ENCODE assay signal across 1 cellular context in genomic region chr4:4406455-4407298, GRCh38.
TF ChIP-seq lines count a peak whose summit lies in the region.

No MANE protein-coding gene starts in this region.

TF ChIP-seq in GM23338, 12 proteins besides CTCF, POLR2A, EP300 and RAD21 (continued from another document):
- no peak for TF ChIP-seq REST (IDR thresholded peaks at IDR 0.05; ENCODE audit: unreplicated experiment)
- TF ChIP-seq, protein P1, sequence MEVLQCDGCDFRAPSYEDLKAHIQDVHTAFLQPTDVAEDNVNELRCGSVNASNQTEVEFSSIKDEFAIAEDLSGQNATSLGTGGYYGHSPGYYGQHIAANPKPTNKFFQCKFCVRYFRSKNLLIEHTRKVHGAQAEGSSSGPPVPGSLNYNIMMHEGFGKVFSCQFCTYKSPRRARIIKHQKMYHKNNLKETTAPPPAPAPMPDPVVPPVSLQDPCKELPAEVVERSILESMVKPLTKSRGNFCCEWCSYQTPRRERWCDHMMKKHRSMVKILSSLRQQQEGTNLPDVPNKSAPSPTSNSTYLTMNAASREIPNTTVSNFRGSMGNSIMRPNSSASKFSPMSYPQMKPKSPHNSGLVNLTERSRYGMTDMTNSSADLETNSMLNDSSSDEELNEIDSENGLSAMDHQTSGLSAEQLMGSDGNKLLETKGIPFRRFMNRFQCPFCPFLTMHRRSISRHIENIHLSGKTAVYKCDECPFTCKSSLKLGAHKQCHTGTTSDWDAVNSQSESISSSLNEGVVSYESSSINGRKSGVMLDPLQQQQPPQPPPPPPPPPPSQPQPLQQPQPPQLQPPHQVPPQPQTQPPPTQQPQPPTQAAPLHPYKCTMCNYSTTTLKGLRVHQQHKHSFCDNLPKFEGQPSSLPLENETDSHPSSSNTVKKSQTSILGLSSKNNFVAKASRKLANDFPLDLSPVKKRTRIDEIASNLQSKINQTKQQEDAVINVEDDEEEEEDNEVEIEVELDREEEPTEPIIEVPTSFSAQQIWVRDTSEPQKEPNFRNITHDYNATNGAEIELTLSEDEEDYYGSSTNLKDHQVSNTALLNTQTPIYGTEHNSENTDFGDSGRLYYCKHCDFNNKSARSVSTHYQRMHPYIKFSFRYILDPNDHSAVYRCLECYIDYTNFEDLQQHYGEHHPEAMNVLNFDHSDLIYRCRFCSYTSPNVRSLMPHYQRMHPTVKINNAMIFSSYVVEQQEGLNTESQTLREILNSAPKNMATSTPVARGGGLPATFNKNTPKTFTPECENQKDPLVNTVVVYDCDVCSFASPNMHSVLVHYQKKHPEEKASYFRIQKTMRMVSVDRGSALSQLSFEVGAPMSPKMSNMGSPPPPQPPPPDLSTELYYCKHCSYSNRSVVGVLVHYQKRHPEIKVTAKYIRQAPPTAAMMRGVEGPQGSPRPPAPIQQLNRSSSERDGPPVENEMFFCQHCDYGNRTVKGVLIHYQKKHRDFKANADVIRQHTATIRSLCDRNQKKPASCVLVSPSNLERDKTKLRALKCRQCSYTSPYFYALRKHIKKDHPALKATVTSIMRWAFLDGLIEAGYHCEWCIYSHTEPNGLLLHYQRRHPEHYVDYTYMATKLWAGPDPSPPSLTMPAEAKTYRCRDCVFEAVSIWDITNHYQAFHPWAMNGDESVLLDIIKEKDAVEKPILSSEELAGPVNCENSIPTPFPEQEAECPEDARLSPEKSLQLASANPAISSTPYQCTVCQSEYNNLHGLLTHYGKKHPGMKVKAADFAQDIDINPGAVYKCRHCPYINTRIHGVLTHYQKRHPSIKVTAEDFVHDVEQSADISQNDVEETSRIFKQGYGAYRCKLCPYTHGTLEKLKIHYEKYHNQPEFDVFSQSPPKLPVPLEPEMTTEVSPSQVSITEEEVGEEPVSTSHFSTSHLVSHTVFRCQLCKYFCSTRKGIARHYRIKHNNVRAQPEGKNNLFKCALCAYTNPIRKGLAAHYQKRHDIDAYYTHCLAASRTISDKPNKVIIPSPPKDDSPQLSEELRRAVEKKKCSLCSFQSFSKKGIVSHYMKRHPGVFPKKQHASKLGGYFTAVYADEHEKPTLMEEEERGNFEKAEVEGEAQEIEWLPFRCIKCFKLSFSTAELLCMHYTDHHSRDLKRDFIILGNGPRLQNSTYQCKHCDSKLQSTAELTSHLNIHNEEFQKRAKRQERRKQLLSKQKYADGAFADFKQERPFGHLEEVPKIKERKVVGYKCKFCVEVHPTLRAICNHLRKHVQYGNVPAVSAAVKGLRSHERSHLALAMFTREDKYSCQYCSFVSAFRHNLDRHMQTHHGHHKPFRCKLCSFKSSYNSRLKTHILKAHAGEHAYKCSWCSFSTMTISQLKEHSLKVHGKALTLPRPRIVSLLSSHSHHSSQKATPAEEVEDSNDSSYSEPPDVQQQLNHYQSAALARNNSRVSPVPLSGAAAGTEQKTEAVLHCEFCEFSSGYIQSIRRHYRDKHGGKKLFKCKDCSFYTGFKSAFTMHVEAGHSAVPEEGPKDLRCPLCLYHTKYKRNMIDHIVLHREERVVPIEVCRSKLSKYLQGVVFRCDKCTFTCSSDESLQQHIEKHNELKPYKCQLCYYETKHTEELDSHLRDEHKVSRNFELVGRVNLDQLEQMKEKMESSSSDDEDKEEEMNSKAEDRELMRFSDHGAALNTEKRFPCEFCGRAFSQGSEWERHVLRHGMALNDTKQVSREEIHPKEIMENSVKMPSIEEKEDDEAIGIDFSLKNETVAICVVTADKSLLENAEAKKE (CRISPR knock-in tag; IDR thresholded peaks at IDR 0.05), result no peak
